In genomic region chr5:181167814-181168488, GRCh38 we compare ENCODE assay signal across 9 cellular contexts. TPM values are rescaled to one million over a fixed set of nuclear protein-coding genes. Genes with fewer than 3 reads are reported as not detected.
A peak's percentile ranks its signal among the peaks of the same experiment; 100 is the strongest.
DNase-seq lines count a peak whose midpoint lies in the region; ATAC-seq and TF ChIP-seq lines count a peak whose summit lies in the region.
"Had no signal": no experiment of that assay in that cellular context is flagged by ENCODE, and none has a peak within 500 bp of the region (broad histone marks: within the 10 kb centered on the region; RNA-seq: fewer than 3 reads in every experiment).

No MANE protein-coding gene starts in this region.

- peak overlapping the region; percentile 84 for H3K4me3 Mint-ChIP-seq in WTC11
- H3K4me3 Mint-ChIP-seq: CD8-positive, alpha-beta T cell had no signal

- H4K5ac ChIP-seq in mesendoderm (ENCODE audit: low read length), result no peak overlapping the region

- H3K9ac ChIP-seq in HUES64 (ENCODE audit: low read depth, low read length) (no peak overlapping the region), mesendoderm (ENCODE audit: low read length) (no peak overlapping the region)

- POLR2A ChIA-PET in WTC11 (lab: Charles Lee), result no interaction called here

- peak overlapping the region; percentile 62 for H3K4me2 ChIP-seq in mesendoderm (ENCODE audit: low read length)

- peak in 2 of 3 experiments; percentile 6 to 14 for DNase-seq in NCI-H1417 (lab: John Stamatoyannopoulos, UW)
- DNase-seq in NCI-H1417 treated with DMSO at 0.1 percent for 48 hours (lab: John Stamatoyannopoulos, UW), result no peak
- peak; percentile 90 for DNase-seq in WTC11 (ENCODE audit: low spot score)
- peak; percentile 91 for DNase-seq in mesendoderm
- DNase-seq in thyroid gland, result no peak
- no peak for DNase-seq in NOMO-1 treated with dmso at 0.1 percent for 144 hours (lab: John Stamatoyannopoulos, UW; ENCODE audit: unreplicated experiment)

- H3K4ac ChIP-seq in mesendoderm (ENCODE audit: low read depth, low read length), result no peak overlapping the region

- H3K36me3 Mint-ChIP-seq in WTC11, result no peaks in the 10 kb centered on the region
- H3K36me3 Mint-ChIP-seq: CD8-positive, alpha-beta T cell had no signal

- ATAC-seq in WTC11 (peak; percentile 22), HG02678 (IDR thresholded peaks at IDR 0.05; ENCODE audit: unreplicated experiment) (no peak)
- ATAC-seq: CD8-positive, alpha-beta T cell had no signal

- H3K18ac ChIP-seq in mesendoderm (ENCODE audit: low read length), result no peak overlapping the region

- H3K9me3 ChIP-seq in HUES64 (ENCODE audit: insufficient read depth, low read depth, low read length) (no peaks in the 10 kb centered on the region), thyroid gland (no peaks in the 10 kb centered on the region)

- no peak overlapping the region for H2BK15ac ChIP-seq in mesendoderm (replicated peaks; ENCODE audit: low read depth)

- no peak overlapping the region for H2AK5ac ChIP-seq in mesendoderm (ENCODE audit: low read length)

- no peaks in the 10 kb centered on the region for H3K9me3 Mint-ChIP-seq in WTC11

- H3K4me1 ChIP-seq in HUES64 (ENCODE audit: insufficient read depth, low read length), result no peaks in the 10 kb centered on the region; the same call in 1 of the 2 replicates
- no peaks in the 10 kb centered on the region for H3K4me1 ChIP-seq in mesendoderm (ENCODE audit: control insufficient read depth, low read depth, low read length)
- peaks cover 6 to 9% of the 10 kb centered on the region in 2 donors for H3K4me1 ChIP-seq in thyroid gland

- H3K4me1 Mint-ChIP-seq in WTC11, result peaks cover 28% of the 10 kb centered on the region

- no peak overlapping the region for H2BK5ac ChIP-seq in mesendoderm (ENCODE audit: low read length)

- no peak overlapping the region for H4K8ac ChIP-seq in mesendoderm (ENCODE audit: low read depth, low read length)

- TF ChIP-seq POLR2A in thyroid gland (IDR thresholded peaks at IDR 0.05), result no peak

- H3K79me2 ChIP-seq in mesendoderm (ENCODE audit: control insufficient read depth, insufficient read depth, low read length), result no peaks in the 10 kb centered on the region

- intact Hi-C loops in thyroid gland (cut with DNase I), result no loop called here

- TF ChIP-seq CTCF in WTC11 (IDR thresholded peaks at IDR 0.05) (peak; percentile 69), thyroid gland (IDR thresholded peaks at IDR 0.05) (peak in 1 of 6 experiments; percentile 33)

- CTCF ChIA-PET in WTC11 (lab: Charles Lee), result interaction anchor here (0.6 to 2.7 kb wide), 21 partner anchors 8 to 384 kb away, joined by 3 to 19 read pairs (median 4); partner anchors contain the start of genes OR2V2, TRIM41 and TRIM52

- H3K23ac ChIP-seq in mesendoderm (ENCODE audit: low read length), result no peak overlapping the region

- H3K27ac ChIP-seq in HUES64 (ENCODE audit: low read depth, low read length), result no peak overlapping the region
- H3K27ac ChIP-seq in mesendoderm (ENCODE audit: low read depth, low read length), result no peak overlapping the region
- H3K27ac ChIP-seq in thyroid gland, result no peak overlapping the region

- peaks cover 58% of the 10 kb centered on the region for H3K27me3 ChIP-seq in HUES64 (ENCODE audit: insufficient read depth, low read length)
- peaks cover 2% of the 10 kb centered on the region for H3K27me3 ChIP-seq in mesendoderm (ENCODE audit: insufficient read depth, low read length, poor library complexity)
- H3K27me3 ChIP-seq in thyroid gland, result peaks cover 18% of the 10 kb centered on the region

- no peak overlapping the region for H2BK120ac ChIP-seq in mesendoderm (ENCODE audit: low read depth, low read length)

- H3K4me3 ChIP-seq in HUES64 (ENCODE audit: low read length) (peak overlapping the region; percentile 77), mesendoderm (ENCODE audit: low read length) (no peak overlapping the region), thyroid gland (replicated peaks in 1 of 3) (no peak overlapping the region)

- no peak overlapping the region for H3K56ac ChIP-seq in mesendoderm (ENCODE audit: low read length)

- H3K36me3 ChIP-seq in HUES64 (ENCODE audit: insufficient read depth, low read length), result no peaks in the 10 kb centered on the region
- no peaks in the 10 kb centered on the region for H3K36me3 ChIP-seq in mesendoderm (ENCODE audit: control insufficient read depth, insufficient read depth, low read length)
- no peaks in the 10 kb centered on the region for H3K36me3 ChIP-seq in thyroid gland

- WGBS in HUES64, result 14% methylated on average over 10 of the region's 11 CpGs
- no CpG with 5 or more reads among the region's 11 CpGs for WGBS in mesendoderm (ENCODE audit: extremely low coverage, insufficient coverage, low lambda C conversion rate)
- WGBS in thyroid gland, 2 donors, result 16% methylated on average over 11 of the region's 11 CpGs

- H3K27me3 Mint-ChIP-seq in WTC11 (ENCODE audit: low read depth), result peaks cover 59% of the 10 kb centered on the region

- H3K27ac Mint-ChIP-seq in WTC11, result no peak overlapping the region
- H3K27ac Mint-ChIP-seq: CD8-positive, alpha-beta T cell had no signal

- H3K79me1 ChIP-seq in mesendoderm (ENCODE audit: low read length), result no peaks in the 10 kb centered on the region

TF ChIP-seq in WTC11, 78 proteins besides CTCF, POLR2A, EP300 and RAD21:
- TF ChIP-seq SMAD4 (CRISPR knock-in tag; IDR thresholded peaks at IDR 0.05) (no peak), GTF2I (CRISPR knock-in tag; conservative IDR thresholded peaks at IDR 0.05) (no peak), NFATC4 (CRISPR knock-in tag; IDR thresholded peaks at IDR 0.05) (no peak), PRRX2 (CRISPR knock-in tag; IDR thresholded peaks at IDR 0.05) (no peak), RORB (CRISPR knock-in tag; IDR thresholded peaks at IDR 0.05) (no peak), USF2 (CRISPR knock-in tag; IDR thresholded peaks at IDR 0.05) (no peak), GRHL2 (CRISPR knock-in tag; IDR thresholded peaks at IDR 0.05; ENCODE audit: insufficient replicate concordance, severe bottlenecking) (no peak), ATF1 (CRISPR knock-in tag; IDR thresholded peaks at IDR 0.05) (no peak), ZNF232 (CRISPR knock-in tag; IDR thresholded peaks at IDR 0.05) (no peak)

RNA-seq across cellular contexts. Expression of gene OR2V2, which starts 20.6 kb away (rescaled TPM):
- polyA plus RNA-seq in HUES64 (2013, experiment 1 of 2), result not detected
- polyA plus RNA-seq in HUES64 (2013, experiment 2 of 2), result not detected
- total RNA-seq in WTC11 (2021), result not detected in 3 replicates
- polyA plus RNA-seq in mesendoderm (2013, experiment 1 of 2), result not detected
- polyA plus RNA-seq in mesendoderm (2013, experiment 2 of 2), result not detected
- not detected for total RNA-seq in thyroid gland
- total RNA-seq: CD8-positive, alpha-beta T cell had no signal

RNA-seq across cellular contexts. Expression of gene OR2V1, which starts 37.0 kb away (rescaled TPM):
- not detected for polyA plus RNA-seq in HUES64 (2013, experiment 1 of 2)
- not detected for polyA plus RNA-seq in HUES64 (2013, experiment 2 of 2)
- total RNA-seq in WTC11 (2021), result not detected in 3 replicates
- not detected for polyA plus RNA-seq in mesendoderm (2013, experiment 1 of 2)
- not detected for polyA plus RNA-seq in mesendoderm (2013, experiment 2 of 2)
- not detected for total RNA-seq in thyroid gland
- total RNA-seq: CD8-positive, alpha-beta T cell had no signal

RNA-seq across cellular contexts. Expression of gene TRIM7, which starts 37.0 kb away (rescaled TPM):
- not detected for polyA plus RNA-seq in HUES64 (2013, experiment 1 of 2)
- polyA plus RNA-seq in HUES64 (2013, experiment 2 of 2), result 0.25 TPM
- 0.64 to 1.4 TPM (median 0.98 TPM) in 3 replicates for total RNA-seq in WTC11 (2021)
- polyA plus RNA-seq in mesendoderm (2013, experiment 1 of 2), result 0.04 TPM
- 0.06 TPM for polyA plus RNA-seq in mesendoderm (2013, experiment 2 of 2)
- total RNA-seq in thyroid gland, result 10 to 100 TPM; 12.3 to 14.2 (median 13.0) TPM

RNA-seq across cellular contexts. Expression of gene TRIM41, which starts 55.1 kb away (rescaled TPM):
- 13.2 TPM for polyA plus RNA-seq in HUES64 (2013, experiment 1 of 2)
- polyA plus RNA-seq in HUES64 (2013, experiment 2 of 2), result 12.2 TPM
- total RNA-seq in WTC11 (2021), result 31.9 to 33.5 TPM (median 32.2 TPM) in 3 replicates
- polyA plus RNA-seq in mesendoderm (2013, experiment 1 of 2), result 15.1 TPM
- 14.4 TPM for polyA plus RNA-seq in mesendoderm (2013, experiment 2 of 2)
- total RNA-seq in thyroid gland, result 10 to 100 TPM; 18.8 to 31.1 (median 22.8) TPM

Comparison
In these comparisons a context has a peak if more than half of its experiments do, and no peak if none do; other contexts are left out.
1. DNase-seq: peak in NCI-H1417 (2 of 3), WTC11 (single experiment) and mesendoderm (single experiment); none in NCI-H1417 treated with DMSO at 0.1 percent for 48 hours (single experiment), thyroid gland (0 of 2) and NOMO-1 treated with dmso at 0.1 percent for 144 hours (single experiment).